Comparison of ENCODE assay signal across 14 cellular contexts in the genomic region with DNA sequence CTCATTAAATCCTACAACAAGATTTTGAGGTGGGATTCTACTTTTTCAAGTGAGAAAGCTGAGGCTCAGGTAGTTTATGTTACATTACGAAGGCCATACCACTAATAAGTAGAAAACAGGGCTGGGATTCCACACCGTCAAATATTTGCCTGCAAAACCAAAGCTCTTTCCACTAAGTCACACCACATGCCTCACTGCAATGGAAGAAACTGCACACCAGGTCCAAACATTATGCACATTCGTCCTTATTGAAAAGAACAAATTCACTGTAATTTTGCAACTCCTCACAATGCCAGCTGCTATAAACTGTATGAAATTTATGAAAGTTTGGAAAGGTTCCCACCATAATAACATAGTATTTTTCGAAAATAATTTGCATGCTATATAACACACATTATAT.
A peak's percentile ranks its signal among the peaks of the same experiment; 100 is the strongest.
DNase-seq lines count a peak whose midpoint lies in the region; TF ChIP-seq lines count a peak whose summit lies in the region.
"Had no signal": no experiment of that assay in that cellular context is flagged by ENCODE, and none has a peak within 500 bp of the region (broad histone marks: within the 10 kb centered on the region; RNA-seq: fewer than 3 reads in every experiment).

No MANE protein-coding gene starts in this region.

- peak overlapping the region; percentile 89 for H3K27ac Mint-ChIP-seq in chondrocyte (ENCODE audit: unreplicated experiment)
- H3K27ac Mint-ChIP-seq in activated T-helper 2 cell treated with anti-CD3 and anti-CD28 coated beads, Interferon-gamma antibody, Interleukin-2, Interleukin-4, amounts not matched to agents 10 μg/mL and 5 μg/mL and 100 μg/mL, durations not matched to agents 14 hours and 24 hours and 36 hours = no peak overlapping the region
- H3K27ac Mint-ChIP-seq: dendritic cell treated with granulocyte-macrophage colony-stimulating factor and Interleukin-4, amounts not matched to agents 40 ng/mL and 50 ng/mL, for 4 days; naive thymus-derived CD8-positive, alpha-beta T cell had no signal

- no peak overlapping the region for H2BK12ac ChIP-seq in neuronal stem cell (ENCODE audit: low read length)

- no peak overlapping the region for H2BK5ac ChIP-seq in neuronal stem cell (ENCODE audit: low read length)

- no peak overlapping the region for H2AK5ac ChIP-seq in neuronal stem cell (ENCODE audit: low read depth, low read length)

- no peak overlapping the region for H3K4me2 ChIP-seq in neuronal stem cell (ENCODE audit: insufficient read depth, low read length, poor library complexity, severe bottlenecking)

- H3K23ac ChIP-seq in neuronal stem cell (ENCODE audit: low read depth, low read length, poor library complexity) = no peak overlapping the region

- peaks cover 54% of the 10 kb centered on the region for H3K4me1 Mint-ChIP-seq in chondrocyte (ENCODE audit: low read depth)
- H3K4me1 Mint-ChIP-seq in activated T-helper 2 cell treated with anti-CD3 and anti-CD28 coated beads, Interferon-gamma antibody, Interleukin-2, Interleukin-4, amounts not matched to agents 10 μg/mL and 5 μg/mL and 100 μg/mL, durations not matched to agents 14 hours and 24 hours and 36 hours (ENCODE audit: low read depth) = peaks cover 1% of the 10 kb centered on the region
- H3K4me1 Mint-ChIP-seq: CD8-positive, alpha-beta memory T cell; naive thymus-derived CD8-positive, alpha-beta T cell had no signal

- H2BK15ac ChIP-seq in neuronal stem cell (ENCODE audit: low read length) = no peak overlapping the region

- H3K18ac ChIP-seq in neuronal stem cell (ENCODE audit: low read length) = no peak overlapping the region

- peaks cover 4% of the 10 kb centered on the region for H3K9me3 Mint-ChIP-seq in chondrocyte (ENCODE audit: low read depth)
- peaks cover 3% of the 10 kb centered on the region for H3K9me3 Mint-ChIP-seq in activated T-helper 2 cell treated with anti-CD3 and anti-CD28 coated beads, Interferon-gamma antibody, Interleukin-2, Interleukin-4, amounts not matched to agents 10 μg/mL and 5 μg/mL and 100 μg/mL, durations not matched to agents 14 hours and 24 hours and 36 hours

- H2BK120ac ChIP-seq in neuronal stem cell (ENCODE audit: low read depth, low read length) = no peak overlapping the region

- H2AFZ ChIP-seq in neuronal stem cell (ENCODE audit: low read length) = peak overlapping the region; percentile 82

- H3K4me3 ChIP-seq in neuronal stem cell (ENCODE audit: low read length in 2 of 2) = no peak overlapping the region

- no peaks in the 10 kb centered on the region for H3K36me3 ChIP-seq in neuronal stem cell (replicated peaks in 1 of 2; ENCODE audit: control insufficient read depth in 2 of 2, insufficient read depth in 2 of 2, low read length in 2 of 2)

- H3K9ac ChIP-seq in neuronal stem cell (ENCODE audit: low read depth, low read length, poor library complexity) = no peak overlapping the region

- no peak overlapping the region for H3K4ac ChIP-seq in neuronal stem cell (ENCODE audit: low read length)

- no CpG with 5 or more reads among the region's 4 CpGs for WGBS in neuronal stem cell (ENCODE audit: extremely low coverage in 2 of 2, insufficient read length in 2 of 2, insufficient replicate concordance in 1 of 2), 2 donors

- peak; percentile 71 for DNase-seq in NCI-H1105 treated with DMSO at 0.1 percent for 48 hours (lab: John Stamatoyannopoulos, UW)
- DNase-seq in NCI-H1105 (lab: John Stamatoyannopoulos, UW) = no peak
- peak; percentile 13 for DNase-seq in NCI-H2227 (lab: John Stamatoyannopoulos, UW; ENCODE audit: unreplicated experiment)
- no peak for DNase-seq in chondrocyte (ENCODE audit: low spot score)
- DNase-seq in neuronal stem cell (ENCODE audit: low spot score) = no peak
- no peak for DNase-seq in NCI-H226
- no peak for DNase-seq in activated T-helper 2 cell treated with anti-CD3 and anti-CD28 coated beads, Interferon-gamma antibody, Interleukin-2, Interleukin-4, amounts not matched to agents 10 μg/mL and 5 μg/mL and 100 μg/mL, durations not matched to agents 14 hours and 24 hours and 36 hours (ENCODE audit: low spot score)
- DNase-seq in head of caudate nucleus = no peak
- DNase-seq: activated CD4-positive, alpha-beta T cell treated with anti-CD3 and anti-CD28 coated beads, Interleukin-2, amount 50 U/mL, for 1 hour; CD8-positive, alpha-beta memory T cell; naive thymus-derived CD8-positive, alpha-beta T cell; NCI-H82; stimulated activated CD4-positive, alpha-beta T cell treated with anti-CD3 and anti-CD28 coated beads, Interleukin-2, amount 100 ng/mL, for 24 hours had no signal

- no peaks in the 10 kb centered on the region for H3K27me3 ChIP-seq in neuronal stem cell (ENCODE audit: control insufficient read depth in 3 of 3, insufficient read depth in 3 of 3, low read depth in 1 of 3, low read length in 3 of 3)

- intact Hi-C loops in activated T-helper 2 cell treated with anti-CD3 and anti-CD28 coated beads, Interferon-gamma antibody, Interleukin-2, Interleukin-4, amounts not matched to agents 10 μg/mL and 5 μg/mL and 100 μg/mL, durations not matched to agents 14 hours and 24 hours and 36 hours (cut with micrococcal nuclease) = no loop called here
- intact Hi-C loops in head of caudate nucleus (cut with DNase I) = no loop called here

- H4K8ac ChIP-seq in neuronal stem cell (ENCODE audit: low read depth, low read length) = no peak overlapping the region

- H3K4me3 Mint-ChIP-seq in chondrocyte (ENCODE audit: unreplicated experiment) = no peak overlapping the region
- H3K4me3 Mint-ChIP-seq in activated T-helper 2 cell treated with anti-CD3 and anti-CD28 coated beads, Interferon-gamma antibody, Interleukin-2, Interleukin-4, amounts not matched to agents 10 μg/mL and 5 μg/mL and 100 μg/mL, durations not matched to agents 14 hours and 24 hours and 36 hours (ENCODE audit: low read depth) = no peak overlapping the region
- H3K4me3 Mint-ChIP-seq: CD8-positive, alpha-beta memory T cell; dendritic cell treated with granulocyte-macrophage colony-stimulating factor and Interleukin-4, amounts not matched to agents 40 ng/mL and 50 ng/mL, for 4 days; naive thymus-derived CD8-positive, alpha-beta T cell had no signal

- H4K91ac ChIP-seq in neuronal stem cell (ENCODE audit: low read depth, low read length, poor library complexity) = no peak overlapping the region

- H3K9me3 ChIP-seq in neuronal stem cell (replicated peaks in 1 of 2; ENCODE audit: control insufficient read depth in 2 of 2, insufficient read depth in 1 of 2, low read depth in 1 of 2, low read length in 2 of 2) = no peaks in the 10 kb centered on the region

- peaks cover 2% of the 10 kb centered on the region for H3K36me3 Mint-ChIP-seq in chondrocyte (ENCODE audit: low read depth)
- H3K36me3 Mint-ChIP-seq in activated T-helper 2 cell treated with anti-CD3 and anti-CD28 coated beads, Interferon-gamma antibody, Interleukin-2, Interleukin-4, amounts not matched to agents 10 μg/mL and 5 μg/mL and 100 μg/mL, durations not matched to agents 14 hours and 24 hours and 36 hours (ENCODE audit: low read depth) = no peaks in the 10 kb centered on the region
- H3K36me3 Mint-ChIP-seq: CD8-positive, alpha-beta memory T cell; naive thymus-derived CD8-positive, alpha-beta T cell had no signal

- H3K27ac ChIP-seq in neuronal stem cell (replicated peaks; ENCODE audit: low read length) = no peak overlapping the region

- peaks cover 2 to 4% of the 10 kb centered on the region in 2 donors for H3K4me1 ChIP-seq in neuronal stem cell (ENCODE audit: control insufficient read depth in 2 of 2, insufficient read depth in 1 of 2, low read depth in 1 of 2, low read length in 2 of 2)

- no peak for TF ChIP-seq CTCF in chondrocyte (IDR thresholded peaks at IDR 0.05)

- no peak overlapping the region for H3K14ac ChIP-seq in neuronal stem cell (ENCODE audit: low read length)

- H3K79me1 ChIP-seq in neuronal stem cell (ENCODE audit: low read depth, low read length) = no peaks in the 10 kb centered on the region

- no peaks in the 10 kb centered on the region for H3K27me3 Mint-ChIP-seq in chondrocyte (ENCODE audit: low read depth)
- no peaks in the 10 kb centered on the region for H3K27me3 Mint-ChIP-seq in activated T-helper 2 cell treated with anti-CD3 and anti-CD28 coated beads, Interferon-gamma antibody, Interleukin-2, Interleukin-4, amounts not matched to agents 10 μg/mL and 5 μg/mL and 100 μg/mL, durations not matched to agents 14 hours and 24 hours and 36 hours (ENCODE audit: low read depth)
- H3K27me3 Mint-ChIP-seq: CD8-positive, alpha-beta memory T cell; dendritic cell treated with granulocyte-macrophage colony-stimulating factor and Interleukin-4, amounts not matched to agents 40 ng/mL and 50 ng/mL, for 4 days; naive thymus-derived CD8-positive, alpha-beta T cell had no signal

Comparison
In these comparisons a context has a peak if more than half of its experiments do, and no peak if none do; other contexts are left out.
1. DNase-seq: peak in NCI-H1105 treated with DMSO at 0.1 percent for 48 hours (single experiment) and NCI-H2227 (single experiment); none in NCI-H1105 (single experiment), chondrocyte (single experiment), neuronal stem cell (single experiment), NCI-H226 (single experiment), activated T-helper 2 cell treated with anti-CD3 and anti-CD28 coated beads, Interferon-gamma antibody, Interleukin-2, Interleukin-4, amounts not matched to agents 10 μg/mL and 5 μg/mL and 100 μg/mL, durations not matched to agents 14 hours and 24 hours and 36 hours (single experiment) and head of caudate nucleus (0 of 42).